14 cellular contexts compared by ENCODE assay signal in genomic region chr9:137370865-137371520, GRCh38. TPM values are rescaled to one million over a fixed set of nuclear protein-coding genes. Genes with fewer than 3 reads are reported as not detected.
DNase-seq lines count a peak whose midpoint lies in the region; ATAC-seq and TF ChIP-seq lines count a peak whose summit lies in the region.
"Had no signal": no experiment of that assay in that cellular context is flagged by ENCODE, and none has a peak within 500 bp of the region (broad histone marks: within the 10 kb centered on the region; RNA-seq: fewer than 3 reads in every experiment).

No MANE protein-coding gene starts in this region.

- H3K36me3 ChIP-seq in ectodermal cell (ENCODE audit: control insufficient read depth, insufficient read depth, low read length) (no peaks in the 10 kb centered on the region), stomach (peaks cover 0 to 50% (median 43%) of the 10 kb centered on the region in 4 donors)

- no peaks in the 10 kb centered on the region for H3K27me3 ChIP-seq in ectodermal cell (ENCODE audit: control insufficient read depth, insufficient read depth, low read length, poor library complexity, severe bottlenecking)
- H3K27me3 ChIP-seq in stomach = no peaks in the 10 kb centered on the region

- H3K27ac ChIP-seq in ectodermal cell (ENCODE audit: insufficient read depth, low read depth, low read length, poor library complexity, severe bottlenecking) = peak overlapping the region; percentile 96
- H3K27ac ChIP-seq in stomach = no peak overlapping the region

- no peak overlapping the region for H3K4me3 Mint-ChIP-seq in nephron progenitor cell
- H3K4me3 Mint-ChIP-seq: activated naive CD4-positive, alpha-beta T cell treated with anti-CD3 and anti-CD28 coated beads, Interleukin-2, amount 10 ng/mL, durations not matched to agents 7 days and 5 days; CD4-positive, CD25-positive, alpha-beta regulatory T cell; IgD-negative memory B cell had no signal

- intact Hi-C loops in stomach (cut with DNase I; ENCODE audit: low total_unique reads) = no loop called here

- peaks cover 15% of the 10 kb centered on the region for H3K9me3 Mint-ChIP-seq in nephron progenitor cell
- H3K9me3 Mint-ChIP-seq: IgD-negative memory B cell had no signal

- no peaks in the 10 kb centered on the region for H3K27me3 Mint-ChIP-seq in nephron progenitor cell (ENCODE audit: low read depth, poor library complexity)
- H3K27me3 Mint-ChIP-seq: activated naive CD4-positive, alpha-beta T cell treated with anti-CD3 and anti-CD28 coated beads, Interleukin-2, amount 10 ng/mL, durations not matched to agents 7 days and 5 days; CD4-positive, CD25-positive, alpha-beta regulatory T cell; IgD-negative memory B cell had no signal

- peaks cover 15% of the 10 kb centered on the region for H3K36me3 Mint-ChIP-seq in nephron progenitor cell (ENCODE audit: low read depth)
- H3K36me3 Mint-ChIP-seq: activated naive CD4-positive, alpha-beta T cell treated with anti-CD3 and anti-CD28 coated beads, Interleukin-2, amount 10 ng/mL, durations not matched to agents 7 days and 5 days; CD4-positive, CD25-positive, alpha-beta regulatory T cell; IgD-negative memory B cell had no signal

- TF ChIP-seq CTCF in nephron progenitor cell (IDR thresholded peaks at IDR 0.05) = no peak
- no peak for TF ChIP-seq CTCF in stomach (IDR thresholded peaks at IDR 0.05)

- peaks cover 16% of the 10 kb centered on the region for H3K4me1 Mint-ChIP-seq in nephron progenitor cell
- H3K4me1 Mint-ChIP-seq: activated naive CD4-positive, alpha-beta T cell treated with anti-CD3 and anti-CD28 coated beads, Interleukin-2, amount 10 ng/mL, durations not matched to agents 7 days and 5 days; CD4-positive, CD25-positive, alpha-beta regulatory T cell; IgD-negative memory B cell had no signal

- WGBS in ectodermal cell, 2 experiments = 43 to 45% methylated on average over 52 of the region's 52 CpGs
- WGBS in stomach, 5 donors = 41 to 64% (median 53%) methylated on average over 33 to 52 of the region's 52 CpGs

- H3K4me1 ChIP-seq in ectodermal cell (ENCODE audit: control insufficient read depth, insufficient read depth, low read length) = peaks cover 43% of the 10 kb centered on the region
- H3K4me1 ChIP-seq in stomach = peaks cover 9 to 17% (median 13%) of the 10 kb centered on the region in 4 donors

- no peak for TF ChIP-seq EP300 in stomach (IDR thresholded peaks at IDR 0.05)

- no peak for ATAC-seq in GM18520 (IDR thresholded peaks at IDR 0.05; ENCODE audit: unreplicated experiment)

- DNase-seq in activated effector memory CD4-positive, alpha-beta T cell treated with anti-CD3 and anti-CD28 coated beads, Interleukin-2, amount 50 U/mL, for 16 hours = peak; percentile 54
- no peak for DNase-seq in activated effector memory CD4-positive, alpha-beta T cell treated with Interleukin-2 at 50 U/mL for 16 hours
- DNase-seq in nephron progenitor cell (peak; percentile 62), stomach (peak; percentile 33), NCI-H2029 (lab: John Stamatoyannopoulos, UW) (no peak), NCI-H226 (no peak)
- DNase-seq: activated naive CD4-positive, alpha-beta T cell treated with anti-CD3 and anti-CD28 coated beads, Interleukin-2, amount 10 ng/mL, durations not matched to agents 7 days and 5 days; CD4-positive, CD25-positive, alpha-beta regulatory T cell; EL; SK-N-SH; stimulated activated naive CD4-positive, alpha-beta T cell had no signal

- H3K9me3 ChIP-seq in ectodermal cell (ENCODE audit: control insufficient read depth, low read length) (no peaks in the 10 kb centered on the region), stomach (no peaks in the 10 kb centered on the region)
- H3K9me3 ChIP-seq: SK-N-SH had no signal

- TF ChIP-seq POLR2A in stomach (IDR thresholded peaks at IDR 0.05) = no peak

- H3K27ac Mint-ChIP-seq in nephron progenitor cell = no peak overlapping the region
- H3K27ac Mint-ChIP-seq: activated naive CD4-positive, alpha-beta T cell treated with anti-CD3 and anti-CD28 coated beads, Interleukin-2, amount 10 ng/mL, durations not matched to agents 7 days and 5 days; CD4-positive, CD25-positive, alpha-beta regulatory T cell; IgD-negative memory B cell had no signal

- no peak overlapping the region for H3K4me3 ChIP-seq in ectodermal cell (ENCODE audit: insufficient read depth, low read depth, low read length)
- H3K4me3 ChIP-seq in stomach = no peak overlapping the region

RNA-seq across cellular contexts. Expression of gene EXD3, which starts 52.0 kb away (rescaled TPM):
- polyA plus RNA-seq in ectodermal cell (2013, experiment 1 of 4) = 20.7 TPM
- 23.2 TPM for polyA plus RNA-seq in ectodermal cell (2013, experiment 2 of 4)
- polyA plus RNA-seq in ectodermal cell (2013, experiment 3 of 4) = 21.1 TPM
- 26.7 TPM for polyA plus RNA-seq in ectodermal cell (2013, experiment 4 of 4)
- total RNA-seq in stomach = 100 to 1,000 TPM in 1 of 5 donors, 10 to 100 TPM in 4; 12.9 to 105 (median 28.1) TPM
- 10 to 100 TPM; 17.4 to 27.3 (median 20.7) TPM for polyA plus RNA-seq in stomach

RNA-seq across cellular contexts. Expression of gene NOXA1, which starts 52.2 kb away (rescaled TPM):
- 1.1 TPM for polyA plus RNA-seq in ectodermal cell (2013, experiment 1 of 4)
- polyA plus RNA-seq in ectodermal cell (2013, experiment 2 of 4) = 0.59 TPM
- polyA plus RNA-seq in ectodermal cell (2013, experiment 3 of 4) = 1.3 TPM
- polyA plus RNA-seq in ectodermal cell (2013, experiment 4 of 4) = 1.4 TPM
- total RNA-seq in stomach = 10 to 100 TPM in 2 of 5 donors, 1 to 10 TPM in 3; 3.5 to 43.2 (median 8.3) TPM
- 10 to 100 TPM; 14.4 to 20.5 (median 15.1) TPM for polyA plus RNA-seq in stomach

Comparison
In these comparisons a context has a peak if more than half of its experiments do, and no peak if none do; other contexts are left out.
1. DNase-seq: peak in activated effector memory CD4-positive, alpha-beta T cell treated with anti-CD3 and anti-CD28 coated beads, Interleukin-2, amount 50 U/mL, for 16 hours (single experiment), nephron progenitor cell (single experiment) and stomach (single experiment); none in activated effector memory CD4-positive, alpha-beta T cell treated with Interleukin-2 at 50 U/mL for 16 hours (single experiment), NCI-H2029 (single experiment) and NCI-H226 (single experiment).